In the genomic region with DNA sequence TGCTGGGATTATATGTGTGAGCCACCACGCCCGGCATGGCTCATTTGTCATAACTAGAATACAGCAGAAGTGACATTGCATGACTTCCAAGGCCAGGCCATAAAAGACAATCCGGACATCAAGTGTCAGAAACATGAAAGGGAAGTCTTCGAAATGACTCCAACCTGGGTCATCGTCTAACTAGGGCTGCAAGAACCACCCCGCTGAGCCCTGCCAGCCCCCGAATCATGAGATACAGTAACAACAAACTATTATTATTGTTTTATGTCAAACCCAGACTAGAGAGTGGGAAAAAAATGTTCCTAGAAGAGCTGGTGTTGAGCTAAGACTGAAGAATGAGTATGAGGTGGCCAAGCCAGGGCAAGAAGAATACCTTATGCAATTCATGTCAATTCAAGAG, we compare ENCODE assay signal across 7 cellular contexts.
"Had no signal": no experiment of that assay in that cellular context is flagged by ENCODE, and none has a peak within 500 bp of the region (broad histone marks: within the 10 kb centered on the region; RNA-seq: fewer than 3 reads in every experiment).

No MANE protein-coding gene starts in this region.

- H3K27me3 Mint-ChIP-seq: IgD-negative memory B cell had no signal

- H3K4me3 ChIP-seq: HAP-1 had no signal

- DNase-seq: GOT3, H7, HFFc6, KBM-7 had no signal

- H3K36me3 ChIP-seq: HAP-1 had no signal

- H3K4me1 ChIP-seq: HAP-1 had no signal

- H3K27ac Mint-ChIP-seq: HFFc6, IgD-negative memory B cell had no signal

- H3K9me3 Mint-ChIP-seq: HFFc6 had no signal

- ATAC-seq: HCT116 had no signal

- H3K4me3 Mint-ChIP-seq: HFFc6, IgD-negative memory B cell had no signal

- H3K9me3 ChIP-seq: HAP-1 had no signal
